In the genomic region with DNA sequence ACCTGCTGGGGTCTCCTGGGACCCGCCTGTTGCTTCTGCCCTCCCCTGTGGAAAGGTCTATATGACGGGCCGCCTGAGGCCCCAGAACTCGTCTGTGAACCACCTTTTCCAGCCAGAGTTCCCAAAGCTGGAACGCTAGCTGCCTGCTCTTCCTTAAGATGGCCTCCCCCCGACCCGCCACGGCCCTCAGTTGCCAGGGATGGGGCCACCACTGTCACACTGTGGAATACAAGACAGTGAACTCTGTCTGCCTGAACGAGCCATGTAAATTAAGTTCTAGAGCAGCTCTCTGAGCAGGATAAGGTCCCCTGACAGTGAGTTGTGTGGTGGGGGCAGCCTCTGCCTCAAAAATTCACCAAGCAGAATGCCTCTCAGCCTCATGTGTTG, we compare ENCODE assay signal across 21 cellular contexts. TPM values are rescaled to one million over a fixed set of nuclear protein-coding genes. Genes with fewer than 3 reads are reported as not detected.
DNase-seq lines count a peak whose midpoint lies in the region; ATAC-seq and TF ChIP-seq lines count a peak whose summit lies in the region.
"Had no signal": no experiment of that assay in that cellular context is flagged by ENCODE, and none has a peak within 500 bp of the region (broad histone marks: within the 10 kb centered on the region; RNA-seq: fewer than 3 reads in every experiment).

No MANE protein-coding gene starts in this region.

- H4K20me1 ChIP-seq in IMR-90 (ENCODE audit: insufficient read depth, low read length) = no peaks in the 10 kb centered on the region

- no peak overlapping the region for H2BK15ac ChIP-seq in IMR-90 (ENCODE audit: low read depth, low read length)

- BruUV-seq in IMR-90 (replicated peaks; lab: Mats Ljungman, UMichigan) = TSS peak; percentile 61

- H2AFZ ChIP-seq in IMR-90 (replicated peaks; ENCODE audit: low read length, poor library complexity) = no peak overlapping the region
- H2AFZ ChIP-seq: GM23248 had no signal

- H3K18ac ChIP-seq in IMR-90 (ENCODE audit: low read depth, low read length) = no peak overlapping the region

- no peak overlapping the region for H4K5ac ChIP-seq in IMR-90 (ENCODE audit: low read depth, low read length)

- no peak for ATAC-seq in Right ventricle myocardium inferior
- no peak for ATAC-seq in IMR-90 (ENCODE audit: low read depth)
- no peak for ATAC-seq in right cardiac atrium
- no peak for ATAC-seq in HG03175 (IDR thresholded peaks at IDR 0.05; ENCODE audit: unreplicated experiment)
- no peak for ATAC-seq in HG03095 (IDR thresholded peaks at IDR 0.05; ENCODE audit: unreplicated experiment)
- ATAC-seq: CD8-positive, alpha-beta T cell; PC-3 had no signal

- H3K56ac ChIP-seq in IMR-90 (ENCODE audit: extremely low read depth, insufficient read depth, low read length) = no peak overlapping the region

- no peak overlapping the region for H4K91ac ChIP-seq in IMR-90 (ENCODE audit: insufficient read depth, low read depth, low read length)

- H3K4me3 ChIP-seq in IMR-90 (ENCODE audit: insufficient read depth, low read depth, low read length) = no peak overlapping the region
- H3K4me3 ChIP-seq in right cardiac atrium (ENCODE audit: low read length) = no peak overlapping the region
- H3K4me3 ChIP-seq: GM23248 had no signal

- POLR2A ChIA-PET in IMR-90 (lab: Charles Lee; ENCODE audit: unreplicated experiment) = no interaction called here

- H3K4ac ChIP-seq in IMR-90 (ENCODE audit: low read depth, low read length) = no peak overlapping the region

- H2BK5ac ChIP-seq in IMR-90 (ENCODE audit: low read depth, low read length, poor library complexity, severe bottlenecking) = no peak overlapping the region

- CTCF ChIA-PET in IMR-90 (lab: Yijun Ruan, JAX) = no interaction called here

- H3K4me1 ChIP-seq in IMR-90 (ENCODE audit: control insufficient read depth, insufficient read depth, low read length) = no peaks in the 10 kb centered on the region
- H3K4me1 ChIP-seq in right cardiac atrium (ENCODE audit: control insufficient read depth, insufficient read depth, low read length) = peaks cover 4% of the 10 kb centered on the region

- in situ Hi-C loops in IMR-90 (cut with MboI; ENCODE audit: low sequenced_read_pairs) = no loop called here

- no peak overlapping the region for H2AK5ac ChIP-seq in IMR-90 (ENCODE audit: low read depth, low read length)

- H3K23ac ChIP-seq in IMR-90 (ENCODE audit: low read depth, low read length) = no peak overlapping the region

- DNase-seq in Right ventricle myocardium inferior (ENCODE audit: missing footprints) (peak; percentile 56), cardiac septum (ENCODE audit: low spot score) (no peak), IMR-90 (no peak), right cardiac atrium (no peak), substantia nigra (lab: John Stamatoyannopoulos, UW) (no peak)
- DNase-seq: 8988T; CD8-positive, alpha-beta T cell; DMS153; GM23248; HCEC 1CT; KBM-7; MM.1S; NCI-H1048; NCI-H1417 treated with DMSO at 0.1 percent for 48 hours; NCI-H187; NCI-H446; NCI-H526 treated with DMSO at 0.1 percent for 48 hours; PC-3 had no signal

- no peaks in the 10 kb centered on the region for H3K9me3 ChIP-seq in IMR-90 (ENCODE audit: control insufficient read depth, insufficient read depth, low read length)
- no peaks in the 10 kb centered on the region for H3K9me3 ChIP-seq in right cardiac atrium (ENCODE audit: control insufficient read depth, low read length)

- no peak overlapping the region for H2AK9ac ChIP-seq in IMR-90 (replicated peaks; ENCODE audit: low read depth, low read length, poor library complexity)

- H3K27me3 ChIP-seq in IMR-90 (ENCODE audit: control insufficient read depth, insufficient read depth, low read length) = no peaks in the 10 kb centered on the region
- no peaks in the 10 kb centered on the region for H3K27me3 ChIP-seq in right cardiac atrium (ENCODE audit: control insufficient read depth, insufficient read depth)

- 90% methylated on average over 8 of the region's 9 CpGs; no CpG with 5 or more reads in 1 of the 2 experiments for WGBS in IMR-90 (ENCODE audit: extremely low coverage in 2 of 2, insufficient read length in 1 of 2), 2 experiments
- 76% methylated on average over 9 of the region's 9 CpGs for WGBS in right cardiac atrium

- no peak overlapping the region for H3K9ac ChIP-seq in IMR-90 (ENCODE audit: low read depth, low read length)
- H3K9ac ChIP-seq: GM23248 had no signal

- H3K27ac ChIP-seq in IMR-90 (ENCODE audit: insufficient read depth, low read length) = no peak overlapping the region
- H3K27ac ChIP-seq in right cardiac atrium (ENCODE audit: low read length) = peak overlapping the region; percentile 53
- peak overlapping the region; percentile 23 for H3K27ac ChIP-seq in substantia nigra (ENCODE audit: low read depth, low read length, poor library complexity, severe bottlenecking)
- H3K27ac ChIP-seq: GM23248 had no signal

- H4K8ac ChIP-seq in IMR-90 (ENCODE audit: low read depth in 2 of 2, low read length in 2 of 2) = no peak overlapping the region

- peaks cover 35% of the 10 kb centered on the region for H3K36me3 ChIP-seq in IMR-90 (ENCODE audit: control insufficient read depth, insufficient read depth, low read length)

- H3K79me1 ChIP-seq in IMR-90 (ENCODE audit: low read depth in 1 of 2, low read length in 2 of 2) = peaks cover 0 to 5% of the 10 kb centered on the region in 2 experiments; a peak in 1 of 4 replicates

- no peak for TF ChIP-seq POLR2A in IMR-90 (IDR thresholded peaks at IDR 0.05; ENCODE audit: low read depth, low read length)

- TF ChIP-seq RAD21 in IMR-90 (IDR thresholded peaks at IDR 0.05; ENCODE audit: low read length) = no peak

- H3K4me2 ChIP-seq in IMR-90 (ENCODE audit: low read depth, low read length) = no peak overlapping the region

- dilution Hi-C loops in IMR-90 (cut with HindIII; ENCODE audit: low sequenced_read_pairs, unreplicated experiment) = no loop called here

- peaks cover 11% of the 10 kb centered on the region; the same call in 1 of the 2 replicates for H3K9me1 ChIP-seq in IMR-90 (ENCODE audit: insufficient read depth, low read length)

- TF ChIP-seq CTCF in IMR-90 (conservative IDR thresholded peaks at IDR 0.05; ENCODE audit: low read depth, low read length) = no peak

- no peak overlapping the region for H3K14ac ChIP-seq in IMR-90 (replicated peaks; ENCODE audit: low read depth, low read length)

- intact Hi-C loops in Right ventricle myocardium inferior (cut with DNase I) = no loop called here
- intact Hi-C loops in cardiac septum (cut with DNase I) = no loop called here
- intact Hi-C loops in IMR-90 (cut with micrococcal nuclease) = no loop called here
- intact Hi-C loops in right cardiac atrium (cut with DNase I) = no loop called here

- no peak overlapping the region for H2BK20ac ChIP-seq in IMR-90 (ENCODE audit: low read depth, low read length)

- no peak overlapping the region for H2BK120ac ChIP-seq in IMR-90 (ENCODE audit: low read depth, low read length)

TF ChIP-seq in IMR-90, 13 proteins besides CTCF, POLR2A, EP300 and RAD21 (continues in another document):
- TF ChIP-seq MAZ (IDR thresholded peaks at IDR 0.05; ENCODE audit: borderline replicate concordance, low read depth, low read length) (no peak), SMC3 (IDR thresholded peaks at IDR 0.05; ENCODE audit: low read depth, low read length) (no peak), NFE2L2 (IDR thresholded peaks at IDR 0.05; ENCODE audit: low read depth, low read length) (no peak), RCOR1 (IDR thresholded peaks at IDR 0.05; ENCODE audit: insufficient replicate concordance, low read length) (no peak), CHD1 (IDR thresholded peaks at IDR 0.05; ENCODE audit: low read depth, low read length) (no peak), MAFK (IDR thresholded peaks at IDR 0.05; ENCODE audit: low read depth, low read length) (no peak), CEBPB (IDR thresholded peaks at IDR 0.05; ENCODE audit: low read depth, low read length) (no peak)
- TF ChIP-seq, protein P1, sequence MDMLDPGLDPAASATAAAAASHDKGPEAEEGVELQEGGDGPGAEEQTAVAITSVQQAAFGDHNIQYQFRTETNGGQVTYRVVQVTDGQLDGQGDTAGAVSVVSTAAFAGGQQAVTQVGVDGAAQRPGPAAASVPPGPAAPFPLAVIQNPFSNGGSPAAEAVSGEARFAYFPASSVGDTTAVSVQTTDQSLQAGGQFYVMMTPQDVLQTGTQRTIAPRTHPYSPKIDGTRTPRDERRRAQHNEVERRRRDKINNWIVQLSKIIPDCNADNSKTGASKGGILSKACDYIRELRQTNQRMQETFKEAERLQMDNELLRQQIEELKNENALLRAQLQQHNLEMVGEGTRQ (IDR thresholded peaks at IDR 0.05; ENCODE audit: low read depth, low read length) = no peak
- TF ChIP-seq, protein P2, sequence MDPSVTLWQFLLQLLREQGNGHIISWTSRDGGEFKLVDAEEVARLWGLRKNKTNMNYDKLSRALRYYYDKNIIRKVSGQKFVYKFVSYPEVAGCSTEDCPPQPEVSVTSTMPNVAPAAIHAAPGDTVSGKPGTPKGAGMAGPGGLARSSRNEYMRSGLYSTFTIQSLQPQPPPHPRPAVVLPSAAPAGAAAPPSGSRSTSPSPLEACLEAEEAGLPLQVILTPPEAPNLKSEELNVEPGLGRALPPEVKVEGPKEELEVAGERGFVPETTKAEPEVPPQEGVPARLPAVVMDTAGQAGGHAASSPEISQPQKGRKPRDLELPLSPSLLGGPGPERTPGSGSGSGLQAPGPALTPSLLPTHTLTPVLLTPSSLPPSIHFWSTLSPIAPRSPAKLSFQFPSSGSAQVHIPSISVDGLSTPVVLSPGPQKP (IDR thresholded peaks at IDR 0.05; ENCODE audit: borderline replicate concordance, low read depth, low read length) = no peak

RNA-seq across cellular contexts. Expression of a gene that starts 10.3 kb away (rescaled TPM):
- total RNA-seq in Right ventricle myocardium inferior = 26.4 TPM
- 2.9 TPM for total RNA-seq in cardiac septum
- 0.18 and 0.28 TPM in 2 replicates for total RNA-seq in IMR-90 (2012; rRNA removed)
- polyA plus RNA-seq in IMR-90 (2012; rRNA removed) = 0.44 and 0.53 TPM in 2 replicates
- 0.36 and 1.0 TPM in 2 replicates for polyA plus RNA-seq in IMR-90 (2012; cell fraction: cytosol; rRNA removed)
- polyA plus RNA-seq in IMR-90 (2012; cell fraction: nucleus; rRNA removed; ENCODE audit: low replicate concordance) = 1.0 and 2.5 TPM in 2 replicates
- total RNA-seq in right cardiac atrium = 10 to 100 TPM; 15.5 to 25.7 (median 21.8) TPM
- 39.2 TPM for polyA plus RNA-seq in right cardiac atrium
- total RNA-seq: RPMI7951 had no signal

RNA-seq across cellular contexts. Expression of a gene that starts 25.3 kb away (rescaled TPM):
- total RNA-seq in Right ventricle myocardium inferior (15.7 TPM), cardiac septum (14.2 TPM), IMR-90 (2012; rRNA removed) (20.8 and 25.1 TPM in 2 replicates), right cardiac atrium (10 to 100 TPM; 17.5 to 18.6 (median 18.2) TPM)
- polyA plus RNA-seq in IMR-90 (2012; rRNA removed) (20.6 and 23.2 TPM in 2 replicates), right cardiac atrium (9.6 TPM)
- polyA plus RNA-seq in IMR-90 (2012; cell fraction: cytosol; rRNA removed) = 15.5 and 19.2 TPM in 2 replicates
- 20.6 and 31.5 TPM in 2 replicates for polyA plus RNA-seq in IMR-90 (2012; cell fraction: nucleus; rRNA removed; ENCODE audit: low replicate concordance)

RNA-seq across cellular contexts. Expression of a gene that starts 55.6 kb away (rescaled TPM):
- total RNA-seq in Right ventricle myocardium inferior = 51.5 TPM
- total RNA-seq in cardiac septum = 32.8 TPM
- total RNA-seq in IMR-90 (2012; rRNA removed) = 71.2 and 74.4 TPM in 2 replicates
- 148 and 165 TPM in 2 replicates for polyA plus RNA-seq in IMR-90 (2012; rRNA removed)
- 129 and 158 TPM in 2 replicates for polyA plus RNA-seq in IMR-90 (2012; cell fraction: cytosol; rRNA removed)
- polyA plus RNA-seq in IMR-90 (2012; cell fraction: nucleus; rRNA removed; ENCODE audit: low replicate concordance) = 168 and 358 TPM in 2 replicates
- total RNA-seq in right cardiac atrium = 10 to 100 TPM; 26.0 to 38.5 (median 33.4) TPM
- polyA plus RNA-seq in right cardiac atrium = 26.9 TPM
